19 cellular contexts compared by ENCODE assay signal in the genomic region with DNA sequence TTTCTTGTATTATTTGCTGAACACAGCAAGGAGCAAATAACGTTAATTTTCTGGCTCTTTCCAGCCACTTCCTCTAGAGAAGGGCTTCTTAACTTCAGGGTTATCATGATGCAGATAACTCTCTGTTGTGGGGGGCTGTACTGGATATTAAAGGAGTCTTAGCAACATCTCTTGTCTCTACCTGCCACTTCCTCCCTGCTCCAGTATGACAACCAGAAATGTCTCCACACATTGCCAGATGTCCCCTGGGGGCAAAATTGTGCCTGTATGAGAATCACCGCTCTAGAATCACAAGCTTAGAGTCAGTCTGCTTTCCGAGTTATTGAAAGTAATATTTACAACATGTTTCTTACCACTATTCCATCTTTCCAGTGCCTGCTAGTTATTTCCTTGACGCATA.
"Had no signal": no experiment of that assay in that cellular context is flagged by ENCODE, and none has a peak within 500 bp of the region (broad histone marks: within the 10 kb centered on the region; RNA-seq: fewer than 3 reads in every experiment).

No MANE protein-coding gene starts in this region.

- H3K4me3 ChIP-seq: heart left ventricle, psoas muscle, right lobe of liver, suprapubic skin, thyroid gland, upper lobe of left lung, uterus had no signal

- H3K36me3 ChIP-seq: heart left ventricle, neutrophil, right lobe of liver, suprapubic skin, thyroid gland, upper lobe of left lung, uterus had no signal

- H3K9me3 Mint-ChIP-seq: dendritic cell treated with granulocyte-macrophage colony-stimulating factor and Interleukin-4, amounts not matched to agents 40 ng/mL and 50 ng/mL, for 4 days; effector memory CD8-positive, alpha-beta T cell; stimulated activated effector memory CD8-positive, alpha-beta T cell treated with anti-CD3 and anti-CD28 coated beads, Interleukin-12 subunit alpha, Interleukin-12 subunit beta, amount 100 ng/mL, for 72 hours had no signal

- H3K27ac Mint-ChIP-seq: dendritic cell treated with granulocyte-macrophage colony-stimulating factor and Interleukin-4, amounts not matched to agents 40 ng/mL and 50 ng/mL, for 4 days; effector memory CD8-positive, alpha-beta T cell; stimulated activated effector memory CD8-positive, alpha-beta T cell treated with anti-CD3 and anti-CD28 coated beads, Interleukin-12 subunit alpha, Interleukin-12 subunit beta, amount 100 ng/mL, for 72 hours had no signal

- H3K27me3 Mint-ChIP-seq: dendritic cell treated with granulocyte-macrophage colony-stimulating factor and Interleukin-4, amounts not matched to agents 40 ng/mL and 50 ng/mL, for 4 days; naive thymus-derived CD8-positive, alpha-beta T cell had no signal

- H3K4me3 Mint-ChIP-seq: dendritic cell treated with granulocyte-macrophage colony-stimulating factor and Interleukin-4, amounts not matched to agents 40 ng/mL and 50 ng/mL, for 4 days; effector memory CD8-positive, alpha-beta T cell; naive thymus-derived CD8-positive, alpha-beta T cell; stimulated activated effector memory CD8-positive, alpha-beta T cell treated with anti-CD3 and anti-CD28 coated beads, Interleukin-12 subunit alpha, Interleukin-12 subunit beta, amount 100 ng/mL, for 72 hours had no signal

- H3K27ac ChIP-seq: heart left ventricle, neutrophil, psoas muscle, right lobe of liver, suprapubic skin, thyroid gland, upper lobe of left lung, uterus had no signal

- ATAC-seq: effector memory CD8-positive, alpha-beta T cell; heart left ventricle; left lobe of liver; naive thymus-derived CD8-positive, alpha-beta T cell; psoas muscle; right lobe of liver; stimulated activated effector memory CD8-positive, alpha-beta T cell treated with anti-CD3 and anti-CD28 coated beads, Interleukin-12 subunit alpha, Interleukin-12 subunit beta, amount 100 ng/mL, for 72 hours; stimulated activated naive CD8-positive, alpha-beta T cell treated with anti-CD3 and anti-CD28 coated beads, Interleukin-15, Interleukin-2, amounts not matched to agents 100 U/mL and 50 U/mL, for 24 hours had no signal

- H3K36me3 Mint-ChIP-seq: stimulated activated effector memory CD8-positive, alpha-beta T cell treated with anti-CD3 and anti-CD28 coated beads, Interleukin-12 subunit alpha, Interleukin-12 subunit beta, amount 100 ng/mL, for 72 hours had no signal

- H3K27me3 ChIP-seq: heart left ventricle, neutrophil, right lobe of liver, suprapubic skin, thyroid gland, upper lobe of left lung, uterus had no signal

- H3K9me3 ChIP-seq: heart left ventricle, neutrophil, psoas muscle, right lobe of liver, suprapubic skin, thyroid gland, upper lobe of left lung, uterus had no signal

- DNase-seq: effector memory CD8-positive, alpha-beta T cell; heart left ventricle; hippocampal formation; mammary epithelial cell; naive thymus-derived CD8-positive, alpha-beta T cell; psoas muscle; retina; right lobe of liver; stimulated activated CD4-positive, alpha-beta T cell treated with anti-CD3 and anti-CD28 coated beads, Interleukin-4, amount 100 ng/mL, for 1 hour; stimulated activated CD8-positive, alpha-beta memory T cell treated with anti-CD3 and anti-CD28 coated beads, Interleukin-4, amount 100 ng/mL, for 48 hours; stimulated activated naive CD8-positive, alpha-beta T cell treated with anti-CD3 and anti-CD28 coated beads, Interleukin-15, Interleukin-2, amounts not matched to agents 100 U/mL and 50 U/mL, for 24 hours; thyroid gland; upper lobe of left lung; uterus had no signal

- H3K4me1 ChIP-seq: psoas muscle, right lobe of liver, suprapubic skin, thyroid gland, uterus had no signal
